26 cellular contexts compared by ENCODE assay signal in genomic region chr22:43222987-43223386, GRCh38.
"Had no signal": no experiment of that assay in that cellular context is flagged by ENCODE, and none has a peak within 500 bp of the region (broad histone marks: within the 10 kb centered on the region; RNA-seq: fewer than 3 reads in every experiment).

No MANE protein-coding gene starts in this region.

- H3K27me3 ChIP-seq: ovary, right lobe of liver, spleen, suprapubic skin, testis, transverse colon, vagina had no signal

- H3K9ac ChIP-seq: parathyroid adenoma had no signal

- H3K4me3 ChIP-seq: ovary, psoas muscle, right lobe of liver, sigmoid colon, spleen, suprapubic skin, testis, tibial artery, transverse colon, vagina had no signal

- H3K79me2 ChIP-seq: parathyroid adenoma had no signal

- DNase-seq: naive thymus-derived CD8-positive, alpha-beta T cell; nephron progenitor cell; occipital lobe; posterior cingulate gyrus; right lobe of liver; sigmoid colon; small intestine; stimulated activated CD4-positive, alpha-beta T cell treated with anti-CD3 and anti-CD28 coated beads, Interleukin-12 subunit alpha, Interleukin-12 subunit beta, amount 100 ng/mL, for 4 hours; stimulated activated CD4-positive, alpha-beta T cell treated with anti-CD3 and anti-CD28 coated beads, Interleukin-1b, Interleukin-23, amount 100 ng/mL, for 48 hours; stimulated activated CD4-positive, alpha-beta T cell treated with anti-CD3 and anti-CD28 coated beads, Interleukin-4, amount 100 ng/mL, for 1 hour; stimulated activated CD4-positive, alpha-beta T cell treated with anti-CD3 and anti-CD28 coated beads, Interleukin-4, amount 100 ng/mL, for 4 hours; stimulated activated CD8-positive, alpha-beta memory T cell treated with anti-CD3 and anti-CD28 coated beads, Interleukin-4, amount 100 ng/mL, for 48 hours; stimulated activated naive CD4-positive, alpha-beta T cell; stimulated activated naive CD8-positive, alpha-beta T cell treated with anti-CD3 and anti-CD28 coated beads, Interleukin-15, amount 100 ng/mL, for 72 hours; stimulated activated naive CD8-positive, alpha-beta T cell treated with anti-CD3 and anti-CD28 coated beads, Interleukin-15, Interleukin-2, amounts not matched to agents 100 U/mL and 50 U/mL, for 24 hours; tibial artery; transverse colon had no signal

- H3K4me1 ChIP-seq: parathyroid adenoma, psoas muscle, sigmoid colon, transverse colon had no signal

- H3K36me3 ChIP-seq: ovary, right lobe of liver, sigmoid colon, suprapubic skin, tibial artery, transverse colon, vagina had no signal

- H2AFZ ChIP-seq: parathyroid adenoma had no signal

- ATAC-seq: naive thymus-derived CD8-positive, alpha-beta T cell; natural killer cell treated with Interleukin-12 subunit alpha and Interleukin-12 subunit beta and Interleukin-15 and Interleukin-18, amount 100 ng/mL, for 72 hours; stimulated activated memory B cell treated with anti-CD40 and anti-IgM and Interleukin-4, amounts not matched to agents 10 μg/mL and 1 μg/mL and 100 μg/mL, for 72 hours; stimulated activated naive CD8-positive, alpha-beta T cell treated with anti-CD3 and anti-CD28 coated beads, Interleukin-15, amount 100 ng/mL, for 72 hours; stimulated activated naive CD8-positive, alpha-beta T cell treated with anti-CD3 and anti-CD28 coated beads, Interleukin-15, Interleukin-2, amounts not matched to agents 100 U/mL and 50 U/mL, for 24 hours had no signal

- H3K27ac ChIP-seq: ovary, parathyroid adenoma, psoas muscle, right lobe of liver, sigmoid colon, suprapubic skin, testis, tibial artery, transverse colon, vagina had no signal

- H3K9me3 ChIP-seq: ovary, psoas muscle, right lobe of liver, sigmoid colon, spleen, suprapubic skin, testis, tibial artery, transverse colon, vagina had no signal
